ENCODE assay signal across 8 cellular contexts in genomic region chr1:153535664-153536585, GRCh38. TPM values are rescaled to one million over a fixed set of nuclear protein-coding genes. Genes with fewer than 3 reads are reported as not detected.
DNase-seq lines count a peak whose midpoint lies in the region; ATAC-seq and TF ChIP-seq lines count a peak whose summit lies in the region.

Gene S100A6 (minus strand): TSS chr1:153535991. CDS start chr1:153535339, 652 bp downstream.

- POLR2A ChIA-PET in activated CD4-positive, alpha-beta memory T cell treated with anti-CD3 and anti-CD28 coated beads for 36 hours (lab: Charles Lee) = interaction anchor here (0.7 to 6.4 kb wide), 11 partner anchors 9 to 443 kb away, joined by 3 to 99 read pairs (median 3); partner anchors contain the start of genes CHTOP, S100A2 and S100A4

- CTCF ChIA-PET in activated CD4-positive, alpha-beta memory T cell treated with anti-CD3 and anti-CD28 coated beads for 36 hours (lab: Charles Lee) = interaction anchor here (1.0 to 6.3 kb wide), 8 partner anchors 8 to 102 kb away, joined by 3 to 269 read pairs (median 8); partner anchors contain the start of gene S100A14

- ATAC-seq in left lobe of liver (peak; percentile 65), GM21717 (IDR thresholded peaks at IDR 0.05; ENCODE audit: unreplicated experiment) (no peak)

- peaks cover 74% of the 10 kb centered on the region for H3K4me1 Mint-ChIP-seq in activated CD4-positive, alpha-beta memory T cell treated with anti-CD3 and anti-CD28 coated beads for 36 hours (ENCODE audit: low read depth)

- H3K27ac Mint-ChIP-seq in activated CD4-positive, alpha-beta memory T cell treated with anti-CD3 and anti-CD28 coated beads for 36 hours = peak within 1 kb of the TSS; percentile 96

- peaks cover 24% of the 10 kb centered on the region for H3K36me3 Mint-ChIP-seq in activated CD4-positive, alpha-beta memory T cell treated with anti-CD3 and anti-CD28 coated beads for 36 hours

- peak within 1 kb of the TSS; percentile 95 for H3K4me3 Mint-ChIP-seq in activated CD4-positive, alpha-beta memory T cell treated with anti-CD3 and anti-CD28 coated beads for 36 hours

- no peaks in the 10 kb centered on the region for H3K9me3 Mint-ChIP-seq in activated CD4-positive, alpha-beta memory T cell treated with anti-CD3 and anti-CD28 coated beads for 36 hours

- peak; percentile 33 for TF ChIP-seq POLR2A in GM18951 (IDR thresholded peaks at IDR 0.05; ENCODE audit: extremely low read depth, insufficient read depth, insufficient read length)

- intact Hi-C loops in activated CD4-positive, alpha-beta memory T cell treated with anti-CD3 and anti-CD28 coated beads for 36 hours (cut with micrococcal nuclease) = loop anchor here (1.0 to 10.0 kb wide), 2 partner anchors 9 to 99 kb away; partner anchors contain the start of genes CHTOP and S100A4

- no peaks in the 10 kb centered on the region for H3K27me3 Mint-ChIP-seq in activated CD4-positive, alpha-beta memory T cell treated with anti-CD3 and anti-CD28 coated beads for 36 hours

- peak; percentile 97 for DNase-seq in A172 (ENCODE audit: low spot score)
- peak; percentile 97 for DNase-seq in NCI-H226
- peak; percentile 90 for DNase-seq in activated CD4-positive, alpha-beta memory T cell treated with anti-CD3 and anti-CD28 coated beads for 36 hours
- DNase-seq in dedifferentiated amniotic fluid mesenchymal stem cell (ENCODE audit: extremely low spot score) = peak; percentile 85
- peak; percentile 68 for DNase-seq in left lobe of liver (ENCODE audit: low spot score)
- DNase-seq in stimulated activated CD4-positive, alpha-beta T cell treated with anti-CD3 and anti-CD28 coated beads, Interleukin-1b, Interleukin-23, amount 100 ng/mL, for 4 hours (ENCODE audit: low read depth in 2 of 2) = peak; percentile 62 to 69

- in situ Hi-C loops in GM18951 (cut with MboI; ENCODE audit: low sequenced_read_pairs, unreplicated experiment) = no loop called here

RNA-seq across cellular contexts. Expression of gene S100A6, which starts in this region (rescaled TPM):
- 1,463 and 1,751 TPM in 2 replicates for total RNA-seq in A172 (2014; rRNA removed; shearing (Covaris generic))
- total RNA-seq in activated CD4-positive, alpha-beta memory T cell treated with anti-CD3 and anti-CD28 coated beads for 36 hours = 100 to 1,000 TPM; 503 to 513 TPM
- total RNA-seq in left lobe of liver = 13.9 TPM

Comparison
In these comparisons a context has a peak if more than half of its experiments do, and no peak if none do; other contexts are left out.
1. RNA of gene S100A6 (total RNA-seq): 1,463 to 1,751 TPM in A172 and 503 to 513 TPM in activated CD4-positive, alpha-beta memory T cell treated with anti-CD3 and anti-CD28 coated beads for 36 hours; 13.9 TPM in left lobe of liver (single experiment); every median in the first group is over 10 times any median in the second.
2. Peak in every context shown above with its lines, with median percentiles within 50 percentile points of each other: DNase-seq.